ENCODE assay signal across 22 cellular contexts in the genomic region with DNA sequence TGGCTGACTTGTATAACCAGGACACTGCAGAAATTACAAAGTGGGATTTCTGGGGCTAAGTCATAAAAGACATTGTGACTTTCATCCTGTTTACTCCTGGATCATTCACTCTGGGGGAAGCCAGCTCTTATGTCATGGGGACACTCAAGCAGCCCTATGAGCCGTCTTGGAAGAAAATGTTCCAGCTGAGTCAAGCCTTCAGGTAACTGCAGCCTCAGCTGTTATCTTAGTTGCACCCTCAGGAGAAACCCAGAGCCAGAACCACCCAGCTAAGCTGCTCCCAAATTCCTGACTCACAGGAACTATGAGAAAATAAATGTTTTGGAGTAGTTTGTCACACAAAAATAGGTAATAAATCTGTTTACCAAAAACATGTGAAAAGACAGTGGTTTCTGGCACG.
"Had no signal": no experiment of that assay in that cellular context is flagged by ENCODE, and none has a peak within 500 bp of the region (broad histone marks: within the 10 kb centered on the region; RNA-seq: fewer than 3 reads in every experiment).

No MANE protein-coding gene starts in this region.

- H3K4me3 Mint-ChIP-seq: activated CD4-positive, alpha-beta T cell treated with anti-CD3 and anti-CD28 coated beads, Interleukin-2, amount 10 ng/mL, durations not matched to agents 7 days and 5 days; activated CD8-positive, alpha-beta T cell treated with anti-CD3 and anti-CD28 coated beads, Interleukin-2, amount 10 ng/mL, durations not matched to agents 7 days and 5 days; activated naive CD8-positive, alpha-beta T cell treated with anti-CD3 and anti-CD28 coated beads, Interleukin-2, amount 50 U/mL, for 24 hours; activated T-helper 1 cell treated with anti-CD3 and anti-CD28 coated beads, Interleukin-12 subunit alpha, Interleukin-12 subunit beta, Interleukin-2, Interleukin-4 antibody, amounts not matched to agents 30 ng/mL and 10 ng/mL and 1 ng/mL, durations not matched to agents 14 hours and 24 hours and 36 hours; immature natural killer cell; naive thymus-derived CD8-positive, alpha-beta T cell; stimulated activated effector memory CD8-positive, alpha-beta T cell treated with anti-CD3 and anti-CD28 coated beads, Interleukin-12 subunit alpha, Interleukin-12 subunit beta, amount 100 ng/mL, for 72 hours; stimulated activated naive CD8-positive, alpha-beta T cell treated with anti-CD3 and anti-CD28 coated beads, Interleukin-15, amount 100 ng/mL, for 72 hours had no signal

- H3K4me1 ChIP-seq: lower lobe of right lung, prostate gland, transverse colon had no signal

- H3K27me3 ChIP-seq: cardiac muscle cell, esophagus muscularis mucosa, transverse colon had no signal

- DNase-seq: activated CD4-positive, alpha-beta T cell treated with anti-CD3 and anti-CD28 coated beads, Interleukin-2, amount 10 ng/mL, durations not matched to agents 7 days and 5 days; activated CD8-positive, alpha-beta T cell treated with anti-CD3 and anti-CD28 coated beads, Interleukin-2, amount 10 ng/mL, durations not matched to agents 7 days and 5 days; activated gamma-delta T cell; activated naive CD4-positive, alpha-beta T cell treated with anti-CD3 and anti-CD28 coated beads, Interleukin-2, amount 50 U/mL, for 16 hours; activated naive CD8-positive, alpha-beta T cell treated with anti-CD3 and anti-CD28 coated beads, Interleukin-2, amount 50 U/mL, for 24 hours; dermis blood vessel endothelial cell; effector memory CD4-positive, alpha-beta T cell; immature natural killer cell; lower lobe of right lung; naive thymus-derived CD8-positive, alpha-beta T cell; right cardiac atrium; stimulated activated CD4-positive, alpha-beta T cell treated with anti-CD3 and anti-CD28 coated beads, Interleukin-2, amount 100 ng/mL, for 24 hours; stimulated activated naive CD8-positive, alpha-beta T cell treated with anti-CD3 and anti-CD28 coated beads, Interleukin-15, amount 100 ng/mL, for 72 hours; transverse colon had no signal

- ATAC-seq: activated CD4-positive, CD25-positive, alpha-beta regulatory T cell treated with anti-CD3 and anti-CD28 coated beads, Interleukin-2, amount 50 U/mL, for 24 hours; activated CD8-positive, alpha-beta T cell treated with anti-CD3 and anti-CD28 coated beads, Interleukin-2, amount 10 ng/mL, durations not matched to agents 7 days and 5 days; activated naive CD8-positive, alpha-beta T cell treated with anti-CD3 and anti-CD28 coated beads, Interleukin-2, amount 50 U/mL, for 24 hours; left lobe of liver; lower lobe of right lung; naive thymus-derived CD8-positive, alpha-beta T cell; right cardiac atrium; stimulated activated effector memory CD8-positive, alpha-beta T cell treated with anti-CD3 and anti-CD28 coated beads, Interleukin-12 subunit alpha, Interleukin-12 subunit beta, amount 100 ng/mL, for 72 hours; stimulated activated naive CD8-positive, alpha-beta T cell treated with anti-CD3 and anti-CD28 coated beads, Interleukin-15, amount 100 ng/mL, for 72 hours had no signal

- H3K4me1 Mint-ChIP-seq: activated CD4-positive, alpha-beta T cell treated with anti-CD3 and anti-CD28 coated beads, Interleukin-2, amount 10 ng/mL, durations not matched to agents 7 days and 5 days had no signal

- H3K27ac Mint-ChIP-seq: activated CD4-positive, alpha-beta T cell treated with anti-CD3 and anti-CD28 coated beads, Interleukin-2, amount 10 ng/mL, durations not matched to agents 7 days and 5 days; activated CD8-positive, alpha-beta T cell treated with anti-CD3 and anti-CD28 coated beads, Interleukin-2, amount 10 ng/mL, durations not matched to agents 7 days and 5 days; activated naive CD8-positive, alpha-beta T cell treated with anti-CD3 and anti-CD28 coated beads, Interleukin-2, amount 50 U/mL, for 24 hours; activated T-helper 1 cell treated with anti-CD3 and anti-CD28 coated beads, Interleukin-12 subunit alpha, Interleukin-12 subunit beta, Interleukin-2, Interleukin-4 antibody, amounts not matched to agents 30 ng/mL and 10 ng/mL and 1 ng/mL, durations not matched to agents 14 hours and 24 hours and 36 hours; naive thymus-derived CD8-positive, alpha-beta T cell; stimulated activated effector memory CD8-positive, alpha-beta T cell treated with anti-CD3 and anti-CD28 coated beads, Interleukin-12 subunit alpha, Interleukin-12 subunit beta, amount 100 ng/mL, for 72 hours; stimulated activated naive CD8-positive, alpha-beta T cell treated with anti-CD3 and anti-CD28 coated beads, Interleukin-15, amount 100 ng/mL, for 72 hours had no signal

- H3K27me3 Mint-ChIP-seq: activated CD4-positive, alpha-beta T cell treated with anti-CD3 and anti-CD28 coated beads, Interleukin-2, amount 10 ng/mL, durations not matched to agents 7 days and 5 days; activated naive CD8-positive, alpha-beta T cell treated with anti-CD3 and anti-CD28 coated beads, Interleukin-2, amount 50 U/mL, for 24 hours; naive thymus-derived CD8-positive, alpha-beta T cell; stimulated activated naive CD8-positive, alpha-beta T cell treated with anti-CD3 and anti-CD28 coated beads, Interleukin-15, amount 100 ng/mL, for 72 hours had no signal

- H3K36me3 ChIP-seq: cardiac muscle cell, prostate gland, transverse colon had no signal

- H3K4me3 ChIP-seq: cardiac muscle cell, esophagus muscularis mucosa, lower lobe of right lung, prostate gland, skin epidermis, transverse colon had no signal

- H3K9me3 Mint-ChIP-seq: activated CD4-positive, alpha-beta T cell treated with anti-CD3 and anti-CD28 coated beads, Interleukin-2, amount 10 ng/mL, durations not matched to agents 7 days and 5 days; activated naive CD8-positive, alpha-beta T cell treated with anti-CD3 and anti-CD28 coated beads, Interleukin-2, amount 50 U/mL, for 24 hours; activated T-helper 1 cell treated with anti-CD3 and anti-CD28 coated beads, Interleukin-12 subunit alpha, Interleukin-12 subunit beta, Interleukin-2, Interleukin-4 antibody, amounts not matched to agents 30 ng/mL and 10 ng/mL and 1 ng/mL, durations not matched to agents 14 hours and 24 hours and 36 hours; immature natural killer cell; naive thymus-derived CD8-positive, alpha-beta T cell; stimulated activated effector memory CD8-positive, alpha-beta T cell treated with anti-CD3 and anti-CD28 coated beads, Interleukin-12 subunit alpha, Interleukin-12 subunit beta, amount 100 ng/mL, for 72 hours; stimulated activated naive CD8-positive, alpha-beta T cell treated with anti-CD3 and anti-CD28 coated beads, Interleukin-15, amount 100 ng/mL, for 72 hours had no signal

- H3K27ac ChIP-seq: cardiac muscle cell, esophagus muscularis mucosa, lower lobe of right lung, prostate gland, skin epidermis, transverse colon had no signal

- H3K9me3 ChIP-seq: esophagus muscularis mucosa, lower lobe of right lung, prostate gland, transverse colon had no signal
